28 cellular contexts compared by ENCODE assay signal in the genomic region with DNA sequence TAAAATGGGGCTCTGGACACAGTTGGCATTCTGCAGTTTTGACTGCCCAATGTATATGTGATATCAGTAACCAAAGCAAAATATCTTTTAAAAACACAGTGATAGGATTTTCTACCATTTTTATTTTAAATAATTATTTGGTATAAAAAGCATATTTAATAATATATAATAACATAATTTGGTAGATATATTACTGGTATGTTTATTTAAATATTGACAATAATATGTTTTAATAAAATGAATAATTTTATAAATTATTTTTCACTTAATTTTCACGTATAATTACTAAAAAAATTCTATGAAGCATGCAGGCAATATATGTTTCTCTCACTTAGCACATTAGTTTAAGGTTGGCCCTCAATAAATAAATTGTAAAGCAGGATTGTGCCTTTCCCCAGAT.
"Had no signal": no experiment of that assay in that cellular context is flagged by ENCODE, and none has a peak within 500 bp of the region (broad histone marks: within the 10 kb centered on the region; RNA-seq: fewer than 3 reads in every experiment).

No MANE protein-coding gene starts in this region.

- H3K4me3 Mint-ChIP-seq: activated CD4-positive, alpha-beta memory T cell treated with anti-CD3 and anti-CD28 coated beads, Interleukin-2, amount 10 ng/mL, durations not matched to agents 7 days and 5 days; activated CD4-positive, alpha-beta T cell treated with anti-CD3 and anti-CD28 coated beads, Interleukin-2, amount 10 ng/mL, durations not matched to agents 7 days and 5 days; activated naive CD4-positive, alpha-beta T cell treated with anti-CD3 and anti-CD28 coated beads, Interleukin-2, amount 10 ng/mL, durations not matched to agents 7 days and 5 days; activated naive CD8-positive, alpha-beta T cell; activated T-cell treated with anti-CD3 and anti-CD28 coated beads, Interleukin-2, amount 50 U/mL, for 24 hours; activated T-cell treated with anti-CD3 and anti-CD28 coated beads, Interleukin-2, amount 50 U/mL, for 72 hours; central memory CD8-positive, alpha-beta T cell; effector memory CD8-positive, alpha-beta T cell had no signal

- H3K27ac Mint-ChIP-seq: activated CD4-positive, alpha-beta memory T cell treated with anti-CD3 and anti-CD28 coated beads, Interleukin-2, amount 10 ng/mL, durations not matched to agents 7 days and 5 days; activated CD4-positive, alpha-beta T cell treated with anti-CD3 and anti-CD28 coated beads, Interleukin-2, amount 10 ng/mL, durations not matched to agents 7 days and 5 days; activated naive CD4-positive, alpha-beta T cell treated with anti-CD3 and anti-CD28 coated beads, Interleukin-2, amount 10 ng/mL, durations not matched to agents 7 days and 5 days; activated naive CD8-positive, alpha-beta T cell; activated T-cell treated with anti-CD3 and anti-CD28 coated beads, Interleukin-2, amount 50 U/mL, for 24 hours; activated T-cell treated with anti-CD3 and anti-CD28 coated beads, Interleukin-2, amount 50 U/mL, for 72 hours had no signal

- H3K36me3 Mint-ChIP-seq: activated naive CD4-positive, alpha-beta T cell treated with anti-CD3 and anti-CD28 coated beads, Interleukin-2, amount 10 ng/mL, durations not matched to agents 7 days and 5 days; activated naive CD8-positive, alpha-beta T cell had no signal

- H3K9me3 Mint-ChIP-seq: activated CD4-positive, alpha-beta memory T cell treated with anti-CD3 and anti-CD28 coated beads, Interleukin-2, amount 10 ng/mL, durations not matched to agents 7 days and 5 days; activated CD4-positive, alpha-beta T cell treated with anti-CD3 and anti-CD28 coated beads, Interleukin-2, amount 10 ng/mL, durations not matched to agents 7 days and 5 days; activated T-cell treated with anti-CD3 and anti-CD28 coated beads, Interleukin-2, amount 50 U/mL, for 24 hours had no signal

- FAIRE-seq: astrocyte, bronchial epithelial cell, endothelial cell of umbilical vein had no signal

- ATAC-seq: activated T-cell treated with anti-CD3 and anti-CD28 coated beads, Interleukin-2, amount 50 U/mL, for 72 hours; effector memory CD8-positive, alpha-beta T cell had no signal

- H3K27me3 Mint-ChIP-seq: activated CD4-positive, alpha-beta memory T cell treated with anti-CD3 and anti-CD28 coated beads, Interleukin-2, amount 10 ng/mL, durations not matched to agents 7 days and 5 days; activated CD4-positive, alpha-beta T cell treated with anti-CD3 and anti-CD28 coated beads, Interleukin-2, amount 10 ng/mL, durations not matched to agents 7 days and 5 days; activated naive CD4-positive, alpha-beta T cell treated with anti-CD3 and anti-CD28 coated beads, Interleukin-2, amount 10 ng/mL, durations not matched to agents 7 days and 5 days; activated naive CD8-positive, alpha-beta T cell; activated T-cell treated with anti-CD3 and anti-CD28 coated beads, Interleukin-2, amount 50 U/mL, for 24 hours; central memory CD8-positive, alpha-beta T cell; effector memory CD8-positive, alpha-beta T cell had no signal

- DNase-seq: activated CD4-positive, alpha-beta memory T cell treated with anti-CD3 and anti-CD28 coated beads, Interleukin-2, amount 10 ng/mL, durations not matched to agents 7 days and 5 days; activated CD4-positive, alpha-beta T cell treated with anti-CD3 and anti-CD28 coated beads for 1 hour; activated CD4-positive, alpha-beta T cell treated with anti-CD3 and anti-CD28 coated beads for 4 hours; activated CD4-positive, alpha-beta T cell treated with anti-CD3 and anti-CD28 coated beads, Interleukin-2, amount 10 ng/mL, durations not matched to agents 7 days and 5 days; activated CD4-positive, alpha-beta T cell treated with anti-CD3 and anti-CD28 coated beads, Interleukin-2, amount 50 U/mL, for 4 hours; activated CD8-positive, alpha-beta memory T cell treated with anti-CD3 and anti-CD28 coated beads, Interleukin-2, amount 50 U/mL, for 48 hours; activated gamma-delta T cell; activated naive CD4-positive, alpha-beta T cell; activated naive CD4-positive, alpha-beta T cell treated with anti-CD3 and anti-CD28 coated beads, Interleukin-2, amount 10 ng/mL, durations not matched to agents 7 days and 5 days; activated T-cell treated with anti-CD3 and anti-CD28 coated beads for 4 hours; activated T-cell treated with anti-CD3 and anti-CD28 coated beads, Interleukin-2, amount 50 U/mL, for 24 hours; activated T-cell treated with anti-CD3 and anti-CD28 coated beads, Interleukin-2, amount 50 U/mL, for 72 hours; amniotic stem cell; anterior cingulate cortex; brain microvascular endothelial cell; cortex of kidney; dermis blood vessel endothelial cell; effector CD4-positive, alpha-beta T cell; effector memory CD8-positive, alpha-beta T cell; esophagus squamous epithelium; foreskin melanocyte; head of caudate nucleus; T-helper 2 cell had no signal

- H3K4me1 Mint-ChIP-seq: activated CD4-positive, alpha-beta T cell treated with anti-CD3 and anti-CD28 coated beads, Interleukin-2, amount 10 ng/mL, durations not matched to agents 7 days and 5 days; activated naive CD4-positive, alpha-beta T cell treated with anti-CD3 and anti-CD28 coated beads, Interleukin-2, amount 10 ng/mL, durations not matched to agents 7 days and 5 days had no signal
